In the genomic region with DNA sequence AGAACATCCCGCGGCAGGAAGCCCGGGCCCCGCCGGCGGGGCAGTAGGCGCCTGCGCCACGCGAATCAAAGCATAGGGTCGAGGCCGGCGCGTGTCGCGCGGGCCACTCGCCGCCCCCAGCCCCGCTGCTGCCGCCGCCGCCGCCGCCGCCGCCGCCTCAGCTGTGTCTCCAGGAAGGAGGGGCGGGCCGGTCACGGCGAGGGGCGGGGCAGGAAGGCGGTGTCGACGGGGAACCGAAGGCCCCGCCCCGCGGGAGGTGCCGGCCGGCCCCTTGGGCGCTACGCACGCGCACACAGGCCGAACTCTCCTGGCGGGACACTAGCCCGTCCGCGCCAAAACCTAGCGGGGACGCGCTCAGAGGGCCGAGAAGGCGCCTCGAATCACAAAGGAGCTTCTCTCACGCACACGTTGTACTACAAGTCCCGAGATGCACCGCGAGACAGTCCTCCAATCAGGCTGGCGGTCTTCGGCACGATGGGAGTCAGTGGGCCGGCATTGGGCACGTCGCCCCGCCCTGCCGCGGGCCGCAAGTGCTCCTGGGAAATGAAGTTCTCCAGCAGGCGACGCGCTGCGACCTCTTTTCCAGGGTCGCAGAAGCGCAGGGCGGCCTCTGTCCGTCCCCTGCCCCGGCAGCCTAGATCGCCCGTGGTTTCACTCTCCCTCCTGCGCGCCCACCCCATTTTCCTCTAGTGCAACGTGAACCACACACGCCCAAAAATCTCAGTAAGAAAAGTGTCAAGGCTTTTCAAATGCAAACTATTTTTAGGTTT, we compare ENCODE assay signal across 8 cellular contexts. TPM values are rescaled to one million over a fixed set of nuclear protein-coding genes. Genes with fewer than 3 reads are reported as not detected.
DNase-seq lines count a peak whose midpoint lies in the region; ATAC-seq and TF ChIP-seq lines count a peak whose summit lies in the region.

TSS of gene RALGAPA2 (minus strand) at position 171 of the 770 bp plus-strand sequence. CDS start at position 7, 164 bp downstream.

- H3K27ac Mint-ChIP-seq in T-helper 2 cell treated with Interferon-gamma antibody and Interleukin-4, amounts not matched to agents 5 μg/mL and 100 μg/mL, for 36 hours, result peak within 1 kb of the TSS; percentile 95

- H3K9me3 Mint-ChIP-seq in T-helper 2 cell treated with Interferon-gamma antibody and Interleukin-4, amounts not matched to agents 5 μg/mL and 100 μg/mL, for 36 hours, result no peaks in the 10 kb centered on the region

- no peaks in the 10 kb centered on the region for H3K27me3 Mint-ChIP-seq in T-helper 2 cell treated with Interferon-gamma antibody and Interleukin-4, amounts not matched to agents 5 μg/mL and 100 μg/mL, for 36 hours (ENCODE audit: low read depth)

- peaks cover 9% of the 10 kb centered on the region for H3K36me3 Mint-ChIP-seq in T-helper 2 cell treated with Interferon-gamma antibody and Interleukin-4, amounts not matched to agents 5 μg/mL and 100 μg/mL, for 36 hours (ENCODE audit: low read depth)

- peaks cover 3 to 10% of the 10 kb centered on the region in 2 donors for H3K4me1 ChIP-seq in ascending aorta
- H3K4me1 ChIP-seq in right cardiac atrium (ENCODE audit: control insufficient read depth, insufficient read depth, low read length), result peaks cover 9% of the 10 kb centered on the region
- H3K4me1 ChIP-seq in uterus, result no peaks in the 10 kb centered on the region

- no peaks in the 10 kb centered on the region for H3K36me3 ChIP-seq in ascending aorta
- H3K36me3 ChIP-seq in uterus, result no peaks in the 10 kb centered on the region

- peak in 2 of 3 experiments; percentile 13 to 21 for TF ChIP-seq CTCF in ascending aorta (IDR thresholded peaks at IDR 0.05)
- peak; percentile 4 to 31 (median 19) for TF ChIP-seq CTCF in uterus (IDR thresholded peaks at IDR 0.05)

- peak; percentile 100 for DNase-seq in NCI-H1930 (lab: John Stamatoyannopoulos, UW)
- peak; percentile 94 for DNase-seq in T-helper 2 cell treated with Interferon-gamma antibody and Interleukin-4, amounts not matched to agents 5 μg/mL and 100 μg/mL, for 36 hours (ENCODE audit: low spot score)
- DNase-seq in ascending aorta (ENCODE audit: low spot score in 2 of 2), result peak; percentile 92 to 99
- peak; percentile 98 to 99 (median 99) for DNase-seq in right cardiac atrium
- DNase-seq in pulmonary artery endothelial cell (ENCODE audit: low read depth, low spot score), result peak; percentile 98
- DNase-seq in uterus, result peak; percentile 96 to 98

- H3K4me1 Mint-ChIP-seq in T-helper 2 cell treated with Interferon-gamma antibody and Interleukin-4, amounts not matched to agents 5 μg/mL and 100 μg/mL, for 36 hours (ENCODE audit: low read depth), result peaks cover 26% of the 10 kb centered on the region

- H3K9me3 ChIP-seq in ascending aorta (no peaks in the 10 kb centered on the region), right cardiac atrium (ENCODE audit: control insufficient read depth, low read length) (no peaks in the 10 kb centered on the region), uterus (no peaks in the 10 kb centered on the region)

- peak; percentile 94 for ATAC-seq in GM18502 (IDR thresholded peaks at IDR 0.05; ENCODE audit: poor library complexity, unreplicated experiment)
- ATAC-seq in HG02970 (IDR thresholded peaks at IDR 0.05; ENCODE audit: low FRiP score, unreplicated experiment), result peak; percentile 97
- ATAC-seq in right cardiac atrium, result peak; percentile 99

- intact Hi-C loops in ascending aorta (cut with DNase I) (loop anchor here (1.0 to 5.0 kb wide), 4 partner anchors 20 to 660 kb away; partner anchors contain the start of genes CFAP61, CRNKL1, KIZ and XRN2), right cardiac atrium (cut with DNase I) (loop anchor here in 1 of 4 donors (10.0 kb wide), 1 partner anchor 62 kb away; no protein-coding TSS in a partner anchor), uterus (cut with DNase I; ENCODE audit: low total_unique reads) (no loop called here)

- peak within 1 kb of the TSS; percentile 96 for H3K4me3 Mint-ChIP-seq in T-helper 2 cell treated with Interferon-gamma antibody and Interleukin-4, amounts not matched to agents 5 μg/mL and 100 μg/mL, for 36 hours

- H3K4me3 ChIP-seq in ascending aorta, result peak within 1 kb of the TSS; percentile 93 to 96
- H3K4me3 ChIP-seq in right cardiac atrium (ENCODE audit: low read length), result peak within 1 kb of the TSS; percentile 94
- peak within 1 kb of the TSS; percentile 69 to 83 for H3K4me3 ChIP-seq in uterus

- H3K27ac ChIP-seq in ascending aorta (peak within 1 kb of the TSS; percentile 90 to 92), right cardiac atrium (ENCODE audit: low read length) (peak within 1 kb of the TSS; percentile 92), uterus (peak within 1 kb of the TSS; percentile 90 to 95)

- no peaks in the 10 kb centered on the region for H3K27me3 ChIP-seq in ascending aorta
- no peaks in the 10 kb centered on the region for H3K27me3 ChIP-seq in right cardiac atrium (ENCODE audit: control insufficient read depth, insufficient read depth)
- no peaks in the 10 kb centered on the region for H3K27me3 ChIP-seq in uterus

- peak; percentile 83 to 92 for TF ChIP-seq POLR2A in uterus (IDR thresholded peaks at IDR 0.05)

- under 1% methylated on average over 87 of the region's 87 CpGs for WGBS in right cardiac atrium

RNA-seq across cellular contexts. Expression of gene RALGAPA2, which starts in this region (rescaled TPM):
- 68.9 TPM for total RNA-seq in ascending aorta
- 10 to 100 TPM; 24.3 to 32.1 (median 26.6) TPM for total RNA-seq in right cardiac atrium
- polyA plus RNA-seq in right cardiac atrium, result 7.2 TPM
- 21.8 and 31.8 TPM in 2 replicates for total RNA-seq in pulmonary artery endothelial cell
- total RNA-seq in uterus, result 10 to 100 TPM; 25.9 to 48.9 (median 38.6) TPM

Comparison
In these comparisons a context has a peak if more than half of its experiments do, and no peak if none do; other contexts are left out.
1. Peak in every context shown above with its lines: DNase-seq, ATAC-seq, H3K4me3 ChIP-seq and H3K27ac ChIP-seq.